17 cellular contexts compared by ENCODE assay signal in genomic region chr1:15288173-15288926, GRCh38. TPM values are rescaled to one million over a fixed set of nuclear protein-coding genes. Genes with fewer than 3 reads are reported as not detected.
DNase-seq lines count a peak whose midpoint lies in the region; ATAC-seq and TF ChIP-seq lines count a peak whose summit lies in the region.
"Had no signal": no experiment of that assay in that cellular context is flagged by ENCODE, and none has a peak within 500 bp of the region (broad histone marks: within the 10 kb centered on the region; RNA-seq: fewer than 3 reads in every experiment).

No MANE protein-coding gene starts in this region.

- H4K8ac ChIP-seq in IMR-90 (ENCODE audit: low read depth in 2 of 2, low read length in 2 of 2): no peak overlapping the region

- TF ChIP-seq POLR2A in IMR-90 (IDR thresholded peaks at IDR 0.05; ENCODE audit: low read depth, low read length) (no peak), thyroid gland (IDR thresholded peaks at IDR 0.05) (no peak)

- H3K4me2 ChIP-seq in IMR-90 (ENCODE audit: low read depth, low read length) (no peak overlapping the region), PC-3 (ENCODE audit: low read length) (no peak overlapping the region)

- H4K20me1 ChIP-seq in IMR-90 (ENCODE audit: insufficient read depth, low read length) (no peaks in the 10 kb centered on the region), PC-3 (ENCODE audit: low read length) (no peaks in the 10 kb centered on the region)

- H3K27me3 Mint-ChIP-seq in endothelial cell (ENCODE audit: unreplicated experiment): peaks cover 7% of the 10 kb centered on the region
- peaks cover 23% of the 10 kb centered on the region for H3K27me3 Mint-ChIP-seq in CD8-positive, alpha-beta T cell (ENCODE audit: low read depth)

- no peak overlapping the region for H3K4ac ChIP-seq in IMR-90 (ENCODE audit: low read depth, low read length)

- no CpG with 5 or more reads among the region's 10 CpGs for WGBS in IMR-90 (ENCODE audit: extremely low coverage in 2 of 2, insufficient read length in 1 of 2), 2 experiments
- 82 to 83% methylated on average over 10 of the region's 10 CpGs for WGBS in thyroid gland, 2 donors

- H3K14ac ChIP-seq in IMR-90 (replicated peaks; ENCODE audit: low read depth, low read length): no peak overlapping the region

- no peak overlapping the region for H3K4me3 Mint-ChIP-seq in endothelial cell (ENCODE audit: unreplicated experiment)
- no peak overlapping the region for H3K4me3 Mint-ChIP-seq in CD8-positive, alpha-beta T cell

- DNase-seq in AG09309 (ENCODE audit: low read depth) (no peak), IMR-90 (no peak), PC-3 (no peak), foreskin keratinocyte (no peak), thyroid gland (no peak), endothelial cell (ENCODE audit: low spot score) (no peak)
- DNase-seq in CD8-positive, alpha-beta T cell: no peak
- DNase-seq: activated CD4-positive, alpha-beta T cell treated with anti-CD3 and anti-CD28 coated beads for 4 hours; AML-193; effector CD4-positive, alpha-beta T cell; left ventricle myocardium superior; NCI-H1930; stimulated activated CD4-positive, alpha-beta T cell treated with anti-CD3 and anti-CD28 coated beads, Interleukin-12 subunit alpha, Interleukin-12 subunit beta, amount 100 ng/mL, for 4 hours; stomach had no signal

- no peak overlapping the region for H3K18ac ChIP-seq in IMR-90 (ENCODE audit: low read depth, low read length)

- H2AK9ac ChIP-seq in IMR-90 (replicated peaks; ENCODE audit: low read depth, low read length, poor library complexity): no peak overlapping the region

- H3K4me3 ChIP-seq in AG09309 (ENCODE audit: control insufficient read depth, low read depth, low read length) (no peak overlapping the region), IMR-90 (ENCODE audit: insufficient read depth, low read depth, low read length) (no peak overlapping the region), PC-3 (ENCODE audit: low read length) (no peak overlapping the region), thyroid gland (replicated peaks in 1 of 3) (no peak overlapping the region)
- H3K4me3 ChIP-seq in CD8-positive, alpha-beta T cell (ENCODE audit: low read depth, low read length): no peak overlapping the region
- H3K4me3 ChIP-seq: stomach, vagina had no signal

- H3K4me1 ChIP-seq in IMR-90 (ENCODE audit: control insufficient read depth, insufficient read depth, low read length): peaks cover 3% of the 10 kb centered on the region; the same call in 1 of the 2 replicates
- H3K4me1 ChIP-seq in PC-3 (ENCODE audit: insufficient read depth, low read length): peaks cover 14% of the 10 kb centered on the region
- H3K4me1 ChIP-seq in foreskin keratinocyte: peaks cover 11% of the 10 kb centered on the region
- peaks cover 6 to 13% of the 10 kb centered on the region in 2 donors for H3K4me1 ChIP-seq in thyroid gland
- H3K4me1 ChIP-seq in CD8-positive, alpha-beta T cell (ENCODE audit: insufficient read depth, low read length): no peaks in the 10 kb centered on the region

- no peak overlapping the region; the same call in 1 of the 2 replicates for H2AK5ac ChIP-seq in IMR-90 (ENCODE audit: low read depth, low read length)

- no peaks in the 10 kb centered on the region for H3K36me3 Mint-ChIP-seq in endothelial cell (ENCODE audit: low read depth, unreplicated experiment)
- no peaks in the 10 kb centered on the region for H3K36me3 Mint-ChIP-seq in CD8-positive, alpha-beta T cell

- no peaks in the 10 kb centered on the region for H3K79me1 ChIP-seq in IMR-90 (ENCODE audit: low read depth in 1 of 2, low read length in 2 of 2)

- no peak overlapping the region for H3K27ac ChIP-seq in IMR-90 (ENCODE audit: insufficient read depth, low read length)
- H3K27ac ChIP-seq in PC-3 (ENCODE audit: low read length): no peak overlapping the region
- H3K27ac ChIP-seq in foreskin keratinocyte: no peak overlapping the region
- no peak overlapping the region for H3K27ac ChIP-seq in thyroid gland
- no peak overlapping the region for H3K27ac ChIP-seq in CD8-positive, alpha-beta T cell (ENCODE audit: low read depth, low read length)
- H3K27ac ChIP-seq: stomach, vagina had no signal

- H3K36me3 ChIP-seq in IMR-90 (ENCODE audit: control insufficient read depth, insufficient read depth, low read length) (no peaks in the 10 kb centered on the region), PC-3 (ENCODE audit: low read depth, low read length) (no peaks in the 10 kb centered on the region), thyroid gland (no peaks in the 10 kb centered on the region)
- no peaks in the 10 kb centered on the region for H3K36me3 ChIP-seq in CD8-positive, alpha-beta T cell (ENCODE audit: insufficient read depth, low read length)
- H3K36me3 ChIP-seq: stomach, vagina had no signal

- no peaks in the 10 kb centered on the region for H3F3A ChIP-seq in PC-3 (ENCODE audit: low read length, unreplicated experiment)

- dilution Hi-C loops in IMR-90 (cut with HindIII; ENCODE audit: low sequenced_read_pairs, unreplicated experiment): no loop called here

- no peak overlapping the region for H3K9ac ChIP-seq in IMR-90 (ENCODE audit: low read depth, low read length)
- H3K9ac ChIP-seq in PC-3 (ENCODE audit: low read length): no peak overlapping the region

- intact Hi-C loops in IMR-90 (cut with micrococcal nuclease) (no loop called here), PC-3 (cut with micrococcal nuclease) (no loop called here), thyroid gland (cut with DNase I) (no loop called here)
- intact Hi-C loops in CD8-positive, alpha-beta T cell (cut with DNase I, micrococcal nuclease): no loop called here

- in situ Hi-C loops in IMR-90 (cut with MboI; ENCODE audit: low sequenced_read_pairs): no loop called here

- BruUV-seq in IMR-90 (replicated peaks; lab: Mats Ljungman, UMichigan) (no TSS peak), PC-3 (replicated peaks; lab: Mats Ljungman, UMichigan) (no TSS peak)

- H3K79me2 ChIP-seq in PC-3 (ENCODE audit: low read length): no peaks in the 10 kb centered on the region

- no peaks in the 10 kb centered on the region for H3K4me1 Mint-ChIP-seq in endothelial cell (ENCODE audit: unreplicated experiment)
- no peaks in the 10 kb centered on the region for H3K4me1 Mint-ChIP-seq in CD8-positive, alpha-beta T cell (ENCODE audit: low read depth)

- H2AFZ ChIP-seq in IMR-90 (replicated peaks; ENCODE audit: low read length, poor library complexity) (no peak overlapping the region), PC-3 (ENCODE audit: low read length) (no peak overlapping the region)

- no peak overlapping the region for H4K5ac ChIP-seq in IMR-90 (ENCODE audit: low read depth, low read length)

- ATAC-seq in IMR-90 (ENCODE audit: low read depth) (no peak), PC-3 (no peak), foreskin keratinocyte (no peak), HG03095 (IDR thresholded peaks at IDR 0.05; ENCODE audit: unreplicated experiment) (no peak)
- no peak for ATAC-seq in CD8-positive, alpha-beta T cell
- ATAC-seq: activated naive CD4-positive, alpha-beta T cell treated with anti-CD3 and anti-CD28 coated beads, Interleukin-2, amount 50 U/mL, for 72 hours; left ventricle myocardium superior had no signal

- POLR2A ChIA-PET in IMR-90 (lab: Charles Lee; ENCODE audit: unreplicated experiment): no interaction called here
- POLR2A ChIA-PET in PC-3 (lab: Charles Lee; ENCODE audit: unreplicated experiment): no interaction called here
- POLR2A ChIA-PET in CD8-positive, alpha-beta T cell (lab: Charles Lee): no interaction called here

- no peak overlapping the region for H3K27ac Mint-ChIP-seq in endothelial cell (ENCODE audit: unreplicated experiment)
- H3K27ac Mint-ChIP-seq in CD8-positive, alpha-beta T cell: no peak overlapping the region
- H3K27ac Mint-ChIP-seq: activated naive CD4-positive, alpha-beta T cell treated with anti-CD3 and anti-CD28 coated beads, Interleukin-2, amount 50 U/mL, for 72 hours had no signal

- H4K91ac ChIP-seq in IMR-90 (ENCODE audit: insufficient read depth, low read depth, low read length): no peak overlapping the region

- no peak overlapping the region for H3K23ac ChIP-seq in IMR-90 (ENCODE audit: low read depth, low read length)

- no peaks in the 10 kb centered on the region for H3K9me1 ChIP-seq in IMR-90 (ENCODE audit: insufficient read depth, low read length)

- TF ChIP-seq CTCF in AG09309 (IDR thresholded peaks at IDR 0.05; ENCODE audit: control insufficient read depth, insufficient read depth, low read depth, low read length, missing control alignments) (peak; percentile 14), IMR-90 (conservative IDR thresholded peaks at IDR 0.05; ENCODE audit: low read depth, low read length) (0 out of 2 replicates have a peak, but pooled peaks have one; percentile 13), PC-3 (conservative IDR thresholded peaks at IDR 0.05; ENCODE audit: low read depth, low read length) (peak; percentile 19; the same call in 1 of the 2 replicates), foreskin keratinocyte (conservative IDR thresholded peaks at IDR 0.05) (peak; percentile 40), thyroid gland (IDR thresholded peaks at IDR 0.05) (no peak), endothelial cell (IDR thresholded peaks at IDR 0.05; ENCODE audit: unreplicated experiment) (no peak)
- TF ChIP-seq CTCF in CD8-positive, alpha-beta T cell (IDR thresholded peaks at IDR 0.05): no peak

- TF ChIP-seq RAD21 in IMR-90 (IDR thresholded peaks at IDR 0.05; ENCODE audit: low read length): no peak

- H2BK120ac ChIP-seq in IMR-90 (ENCODE audit: low read depth, low read length): no peak overlapping the region

- H2BK15ac ChIP-seq in IMR-90 (ENCODE audit: low read depth, low read length): no peak overlapping the region

- no peak overlapping the region for H2BK20ac ChIP-seq in IMR-90 (ENCODE audit: low read depth, low read length)

- H3K9me2 ChIP-seq in PC-3 (replicated peaks; ENCODE audit: low read length): no peaks in the 10 kb centered on the region

- no peak overlapping the region for H2BK5ac ChIP-seq in IMR-90 (ENCODE audit: low read depth, low read length, poor library complexity, severe bottlenecking)

- CTCF ChIA-PET in IMR-90 (lab: Yijun Ruan, JAX) (interaction anchor here (0.9 kb wide), 1 partner anchor 16 kb away, joined by 3 read pairs; no protein-coding TSS in a partner anchor), PC-3 (lab: Charles Lee) (interaction anchor here (0.5 to 0.7 kb wide), 3 partner anchors 52 to 453 kb away, joined by 3 to 5 read pairs (median 3); no protein-coding TSS in a partner anchor)
- CTCF ChIA-PET in CD8-positive, alpha-beta T cell (lab: Charles Lee): no interaction called here

- no peak overlapping the region for H3K56ac ChIP-seq in IMR-90 (ENCODE audit: extremely low read depth, insufficient read depth, low read length)

- peaks cover 2% of the 10 kb centered on the region; the same call in 1 of the 2 replicates for H3K27me3 ChIP-seq in IMR-90 (ENCODE audit: control insufficient read depth, insufficient read depth, low read length)
- no peaks in the 10 kb centered on the region for H3K27me3 ChIP-seq in PC-3 (ENCODE audit: low read length)
- no peaks in the 10 kb centered on the region for H3K27me3 ChIP-seq in foreskin keratinocyte
- H3K27me3 ChIP-seq in thyroid gland: no peaks in the 10 kb centered on the region
- no peaks in the 10 kb centered on the region for H3K27me3 ChIP-seq in CD8-positive, alpha-beta T cell (ENCODE audit: insufficient read depth, low read length)
- H3K27me3 ChIP-seq: stomach, vagina had no signal

- H3K9me3 ChIP-seq in IMR-90 (ENCODE audit: control insufficient read depth, insufficient read depth, low read length): no peaks in the 10 kb centered on the region; the same call in 1 of the 2 replicates
- H3K9me3 ChIP-seq in PC-3 (ENCODE audit: low read length): no peaks in the 10 kb centered on the region
- no peaks in the 10 kb centered on the region for H3K9me3 ChIP-seq in thyroid gland
- H3K9me3 ChIP-seq in CD8-positive, alpha-beta T cell (ENCODE audit: low read length): no peaks in the 10 kb centered on the region
- H3K9me3 ChIP-seq: stomach, vagina had no signal

- H3K9me3 Mint-ChIP-seq in endothelial cell (ENCODE audit: unreplicated experiment): no peaks in the 10 kb centered on the region
- H3K9me3 Mint-ChIP-seq in CD8-positive, alpha-beta T cell: no peaks in the 10 kb centered on the region

RNA-seq across cellular contexts. Expression of gene FHAD1, which starts 41.3 kb away (rescaled TPM):
- total RNA-seq in IMR-90 (2012; rRNA removed) (not detected in 2 replicates), PC-3 (2014; rRNA removed) (0.95 and 1.4 TPM in 2 replicates), foreskin keratinocyte (0.24 and 0.25 TPM in 2 replicates), thyroid gland (1 to 10 TPM in 1 of 4 donors, under 1 TPM in 3; 0.54 to 1.9 (median 0.75) TPM), endothelial cell (ENCODE audit: unreplicated experiment) (2.1 TPM)
- polyA plus RNA-seq in IMR-90 (2012; rRNA removed) (not detected in 2 replicates), foreskin keratinocyte (0.16 and 0.24 TPM in 2 replicates)
- 0.01 and 0.04 TPM in 2 replicates for polyA plus RNA-seq in IMR-90 (2012; cell fraction: cytosol; rRNA removed)
- 0.04 and 0.13 TPM in 2 replicates for polyA plus RNA-seq in IMR-90 (2012; cell fraction: nucleus; rRNA removed; ENCODE audit: low replicate concordance)
- total RNA-seq in CD8-positive, alpha-beta T cell: not detected
- total RNA-seq: left ventricle myocardium superior, vagina had no signal

Comparison
In these comparisons a context has a peak if more than half of its experiments do, and no peak if none do; other contexts are left out.
1. CTCF ChIP-seq: peak in AG09309 (single experiment), IMR-90 (single experiment), PC-3 (single experiment) and foreskin keratinocyte (single experiment); none in thyroid gland (0 of 6), endothelial cell (single experiment) and CD8-positive, alpha-beta T cell (single experiment).